ENCODE assay signal across 15 cellular contexts in genomic region chr7:24406053-24406561, GRCh38.
A peak's percentile ranks its signal among the peaks of the same experiment; 100 is the strongest.
DNase-seq lines count a peak whose midpoint lies in the region; ATAC-seq, FAIRE-seq and TF ChIP-seq lines count a peak whose summit lies in the region.
"Had no signal": no experiment of that assay in that cellular context is flagged by ENCODE, and none has a peak within 500 bp of the region (broad histone marks: within the 10 kb centered on the region; RNA-seq: fewer than 3 reads in every experiment).

No MANE protein-coding gene starts in this region.

- no peak overlapping the region for H3K4me3 Mint-ChIP-seq in CD4-positive, CD25-positive, alpha-beta regulatory T cell
- H3K4me3 Mint-ChIP-seq: CD4-positive, alpha-beta memory T cell had no signal

- no TSS peak for BruUV-seq in GM12878 (replicated peaks; lab: Mats Ljungman, UMichigan)

- peaks cover 4% of the 10 kb centered on the region for H3K27me3 Mint-ChIP-seq in CD4-positive, CD25-positive, alpha-beta regulatory T cell

- H4K20me1 ChIP-seq in GM12878 (ENCODE audit: control insufficient read depth, insufficient read depth), result no peaks in the 10 kb centered on the region
- no peaks in the 10 kb centered on the region for H4K20me1 ChIP-seq in SK-N-SH (ENCODE audit: insufficient read depth)

- H3K36me3 ChIP-seq in CD4-positive, CD25-positive, alpha-beta regulatory T cell (ENCODE audit: control insufficient read depth, insufficient read depth, low read length), result no peaks in the 10 kb centered on the region
- no peaks in the 10 kb centered on the region for H3K36me3 ChIP-seq in GM12878 (ENCODE audit: control insufficient read depth in 2 of 2, insufficient read depth in 2 of 2, low read length in 1 of 2)
- no peaks in the 10 kb centered on the region for H3K36me3 ChIP-seq in SK-N-SH (replicated peaks in 1 of 2; ENCODE audit: control insufficient read depth in 1 of 2, insufficient read depth in 2 of 2, low read length in 1 of 2)
- H3K36me3 ChIP-seq: ascending aorta, esophagus squamous epithelium, Peyer's patch had no signal

- TF ChIP-seq EP300 in GM12878 (IDR thresholded peaks at IDR 0.05; ENCODE audit: borderline replicate concordance in 1 of 2, control insufficient read depth in 1 of 2, low read depth in 2 of 2, low read length in 2 of 2) (no peak), SK-N-SH (IDR thresholded peaks at IDR 0.05; ENCODE audit: borderline replicate concordance in 1 of 2, low read depth in 1 of 2, low read length in 1 of 2) (no peak)

- in situ Hi-C loops in GM12878 (cut with MboI), result loop anchor here (10.0 kb wide), 1 partner anchor 689 kb away; no protein-coding TSS in a partner anchor

- peak; percentile 67 to 77 for ATAC-seq in CD4-positive, CD25-positive, alpha-beta regulatory T cell (ENCODE audit: low read depth in 2 of 2)
- peak; percentile 74 for ATAC-seq in GM18907 (IDR thresholded peaks at IDR 0.05; ENCODE audit: unreplicated experiment)
- peak; percentile 81 for ATAC-seq in HG03095 (IDR thresholded peaks at IDR 0.05; ENCODE audit: unreplicated experiment)
- ATAC-seq in GM12878, result peak; percentile 89

- H3K4me3 ChIP-seq in CD4-positive, CD25-positive, alpha-beta regulatory T cell (ENCODE audit: low read depth, low read length), result no peak overlapping the region
- H3K4me3 ChIP-seq in GM12878, result no peak overlapping the region
- no peak overlapping the region for H3K4me3 ChIP-seq in SK-N-SH (ENCODE audit: low read depth in 2 of 2, low read length in 1 of 2)
- H3K4me3 ChIP-seq: ascending aorta, esophagus squamous epithelium, Peyer's patch had no signal

- no peaks in the 10 kb centered on the region for H3K9me2 ChIP-seq in SK-N-SH

- RAD21 ChIA-PET in GM12878 (lab: Charles Lee; ENCODE audit: unreplicated experiment), result no interaction called here

- no peak for FAIRE-seq in GM12878 (lab: Jason Lieb, UNC)

- H3K4me1 Mint-ChIP-seq in CD4-positive, CD25-positive, alpha-beta regulatory T cell, result peaks cover 0 to 15% (median 8%) of the 10 kb centered on the region in 4 donors

- intact Hi-C loops in GM12878 (cut with micrococcal nuclease; ENCODE audit: unreplicated experiment), result loop anchor here (10.0 kb wide), 1 partner anchor 689 kb away; no protein-coding TSS in a partner anchor

- SMC1A ChIA-PET in GM12878 (lab: Charles Lee; ENCODE audit: uncharacterized antibody, unreplicated experiment), result interaction anchor here (0.6 to 1.3 kb wide), 3 partner anchors 11 to 82 kb away, joined by 3 to 4 read pairs (median 3); no protein-coding TSS in a partner anchor

- H3K27ac Mint-ChIP-seq in CD4-positive, CD25-positive, alpha-beta regulatory T cell, result peak overlapping the region in 1 of 3 donors; percentile 55

- H3K4me2 ChIP-seq in GM12878 (ENCODE audit: control insufficient read depth, insufficient read depth), result no peak overlapping the region
- no peak overlapping the region for H3K4me2 ChIP-seq in SK-N-SH

- TF ChIP-seq POLR2A in GM12878 (IDR thresholded peaks at IDR 0.05; ENCODE audit: low read depth, low read length), result no peak

- peaks cover 9% of the 10 kb centered on the region for H3K4me1 ChIP-seq in CD4-positive, CD25-positive, alpha-beta regulatory T cell (ENCODE audit: control insufficient read depth, insufficient read depth, low read length, poor library complexity, severe bottlenecking)
- H3K4me1 ChIP-seq in GM12878 (ENCODE audit: control insufficient read depth, insufficient read depth, low read length), result peaks cover 9% of the 10 kb centered on the region
- no peaks in the 10 kb centered on the region; a peak in 2 of 4 replicates for H3K4me1 ChIP-seq in SK-N-SH (ENCODE audit: control insufficient read depth in 1 of 2, insufficient read depth in 2 of 2, low read depth in 1 of 2, low read length in 1 of 2)
- H3K4me1 ChIP-seq: ascending aorta, parathyroid adenoma, Peyer's patch had no signal

- H3K9me3 Mint-ChIP-seq in CD4-positive, CD25-positive, alpha-beta regulatory T cell, result no peaks in the 10 kb centered on the region
- H3K9me3 Mint-ChIP-seq: CD4-positive, alpha-beta memory T cell had no signal

- TF ChIP-seq RAD21 in GM12878 (IDR thresholded peaks at IDR 0.05; ENCODE audit: insufficient read depth, low read depth, low read length), result no peak
- TF ChIP-seq RAD21 in SK-N-SH (IDR thresholded peaks at IDR 0.05; ENCODE audit: low read length), result no peak

- CTCF ChIA-PET in GM12878 (lab: Yijun Ruan, JAX), result interaction anchor here (0.6 to 1.0 kb wide), 5 partner anchors 107 to 371 kb away, joined by 3 to 4 read pairs (median 3); no protein-coding TSS in a partner anchor
- CTCF ChIA-PET in SK-N-SH (lab: Yijun Ruan, JAX), result interaction anchor here (1.0 to 1.6 kb wide), 6 partner anchors 13 to 169 kb away, joined by 3 to 5 read pairs (median 3); no protein-coding TSS in a partner anchor

- H2AFZ ChIP-seq in GM12878 (ENCODE audit: control insufficient read depth, low read depth, low read length), result peak overlapping the region; percentile 61
- no peak overlapping the region for H2AFZ ChIP-seq in SK-N-SH (ENCODE audit: low read depth)
- H2AFZ ChIP-seq: parathyroid adenoma had no signal

- TF ChIP-seq CTCF in GM12878 (IDR thresholded peaks at IDR 0.05 in 2 of 3, conservative IDR thresholded peaks at IDR 0.05 in 1 of 3; ENCODE audit: control insufficient read depth in 2 of 3, extremely low read depth in 1 of 3, insufficient read depth in 1 of 3, low read depth in 3 of 3, low read length in 3 of 3) (no peak), SK-N-SH (IDR thresholded peaks at IDR 0.05) (no peak)

- no peaks in the 10 kb centered on the region for H3K79me2 ChIP-seq in GM12878 (ENCODE audit: control insufficient read depth, insufficient read depth, low read length)
- no peaks in the 10 kb centered on the region for H3K79me2 ChIP-seq in SK-N-SH (ENCODE audit: insufficient read depth)
- H3K79me2 ChIP-seq: parathyroid adenoma had no signal

- H3K9me3 ChIP-seq in CD4-positive, CD25-positive, alpha-beta regulatory T cell (ENCODE audit: control insufficient read depth in 2 of 2, low read length in 2 of 2), result no peaks in the 10 kb centered on the region
- H3K9me3 ChIP-seq in GM12878 (replicated peaks; ENCODE audit: control insufficient read depth, insufficient read depth, low read length) (no peaks in the 10 kb centered on the region), SK-N-SH (no peaks in the 10 kb centered on the region)
- H3K9me3 ChIP-seq: ascending aorta, esophagus squamous epithelium, Peyer's patch had no signal

- H3K27ac ChIP-seq in CD4-positive, CD25-positive, alpha-beta regulatory T cell (ENCODE audit: insufficient read depth, low read length, poor library complexity, severe bottlenecking), result no peak overlapping the region
- H3K27ac ChIP-seq in GM12878 (ENCODE audit: control insufficient read depth, insufficient read depth), result no peak overlapping the region
- no peak overlapping the region for H3K27ac ChIP-seq in SK-N-SH (ENCODE audit: low read depth in 2 of 2, low read length in 1 of 2)
- H3K27ac ChIP-seq in substantia nigra (ENCODE audit: low read depth, low read length, poor library complexity, severe bottlenecking), result no peak overlapping the region
- H3K27ac ChIP-seq: ascending aorta, esophagus squamous epithelium, parathyroid adenoma, Peyer's patch had no signal

- DNase-seq in CD4-positive, CD25-positive, alpha-beta regulatory T cell, result peak in 2 of 3 donors; percentile 9 to 45
- no peak for DNase-seq in GM12878 (ENCODE audit: low read depth, low spot score)
- no peak for DNase-seq in SK-N-SH
- DNase-seq in substantia nigra (lab: John Stamatoyannopoulos, UW), result no peak
- no peak for DNase-seq in stimulated activated CD8-positive, alpha-beta memory T cell treated with anti-CD3 and anti-CD28 coated beads, Interleukin-4, amount 100 ng/mL, for 48 hours
- no peak for DNase-seq in COLO668 (lab: John Stamatoyannopoulos, UW; ENCODE audit: unreplicated experiment)
- DNase-seq: esophagus squamous epithelium, islet precursor cell, NCI-H1092, Peyer's patch had no signal

- WGBS in GM12878 (ENCODE audit: insufficient coverage, insufficient replicate concordance, low lambda C conversion rate, missing lambda C conversion rate), result 36% methylated on average over 3 of the region's 3 CpGs
- 57% methylated on average over 3 of the region's 3 CpGs for WGBS in SK-N-SH (ENCODE audit: low lambda C conversion rate)

- H3K27me3 ChIP-seq in CD4-positive, CD25-positive, alpha-beta regulatory T cell (ENCODE audit: control insufficient read depth, insufficient read depth, low read length), result peaks cover 2% of the 10 kb centered on the region
- no peaks in the 10 kb centered on the region for H3K27me3 ChIP-seq in GM12878 (replicated peaks in 1 of 2; ENCODE audit: control insufficient read depth in 2 of 2, insufficient read depth in 2 of 2, low read length in 1 of 2)
- H3K27me3 ChIP-seq in SK-N-SH (ENCODE audit: insufficient read depth), result no peaks in the 10 kb centered on the region; the same call in 1 of the 2 replicates
- H3K27me3 ChIP-seq: ascending aorta, esophagus squamous epithelium, Peyer's patch had no signal

- no peaks in the 10 kb centered on the region for H3K36me3 Mint-ChIP-seq in CD4-positive, CD25-positive, alpha-beta regulatory T cell
- H3K36me3 Mint-ChIP-seq: CD4-positive, alpha-beta memory T cell had no signal

- POLR2A ChIA-PET in GM12878 (lab: Charles Lee), result no interaction called here
- POLR2A ChIA-PET in SK-N-SH (lab: Yijun Ruan, JAX), result no interaction called here

- H3F3A ChIP-seq in SK-N-SH (replicated peaks; ENCODE audit: insufficient read depth), result no peaks in the 10 kb centered on the region

- H3K9ac ChIP-seq in GM12878 (ENCODE audit: control insufficient read depth, insufficient read depth, low read length) (no peak overlapping the region), SK-N-SH (no peak overlapping the region)
- H3K9ac ChIP-seq: parathyroid adenoma had no signal

TF ChIP-seq in SK-N-SH, 30 proteins besides CTCF, POLR2A, EP300 and RAD21:
- no peak for TF ChIP-seq TAF1 (IDR thresholded peaks at IDR 0.05; ENCODE audit: borderline replicate concordance, low read depth, low read length)
- no peak for TF ChIP-seq JUND (IDR thresholded peaks at IDR 0.05)
- TF ChIP-seq ELF1 (IDR thresholded peaks at IDR 0.05), result no peak
- TF ChIP-seq CHD2 (IDR thresholded peaks at IDR 0.05; ENCODE audit: low read length, partially characterized antibody), result no peak
- TF ChIP-seq PBX3 (IDR thresholded peaks at IDR 0.05), result no peak
- TF ChIP-seq RCOR1 (IDR thresholded peaks at IDR 0.05; ENCODE audit: low read length), result no peak
- TF ChIP-seq MXI1 (IDR thresholded peaks at IDR 0.05; ENCODE audit: low read depth, low read length), result no peak
- no peak for TF ChIP-seq FOSL2 (IDR thresholded peaks at IDR 0.05; ENCODE audit: borderline replicate concordance, low read depth)

Comparison
In these comparisons a context has a peak if more than half of its experiments do, and no peak if none do; other contexts are left out.
1. DNase-seq: peak in CD4-positive, CD25-positive, alpha-beta regulatory T cell (2 of 3); none in GM12878 (single experiment), SK-N-SH (single experiment), substantia nigra (0 of 49), stimulated activated CD8-positive, alpha-beta memory T cell treated with anti-CD3 and anti-CD28 coated beads, Interleukin-4, amount 100 ng/mL, for 48 hours (single experiment) and COLO668 (single experiment).
2. Peak in every context shown above with its lines, with median percentiles within 50 percentile points of each other: ATAC-seq.